Comparison of ENCODE assay signal across 8 cellular contexts in the genomic region with DNA sequence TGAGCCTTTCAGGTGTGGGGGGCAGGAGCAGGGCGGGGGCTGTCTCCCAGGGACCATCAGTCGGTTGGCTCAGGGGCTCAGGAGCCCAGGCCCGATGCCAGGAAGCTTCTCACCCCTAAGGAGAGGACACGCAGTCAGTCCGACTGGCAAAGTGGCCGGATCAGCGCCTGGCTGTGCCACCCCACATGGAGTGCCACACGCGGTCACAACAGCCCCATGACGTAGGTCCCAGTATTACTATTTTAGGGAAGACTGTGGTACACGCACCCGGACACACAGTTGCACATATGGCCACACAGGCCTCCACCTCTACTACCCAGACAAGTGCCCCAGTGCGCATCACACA. TPM values are rescaled to one million over a fixed set of nuclear protein-coding genes. Genes with fewer than 3 reads are reported as not detected.
A peak's percentile ranks its signal among the peaks of the same experiment; 100 is the strongest.
DNase-seq lines count a peak whose midpoint lies in the region; TF ChIP-seq lines count a peak whose summit lies in the region.

No MANE protein-coding gene starts in this region.

- H3K4me1 Mint-ChIP-seq in T-helper 1 cell treated with Interleukin-12 subunit alpha and Interleukin-12 subunit beta and Interleukin-4 antibody, amounts not matched to agents 30 μg/mL and 1 μg/mL, for 36 hours (ENCODE audit: low read depth) = peaks cover 4% of the 10 kb centered on the region
- peaks cover 4% of the 10 kb centered on the region for H3K4me1 Mint-ChIP-seq in activated T-helper 2 cell treated with anti-CD3 and anti-CD28 coated beads, Interferon-gamma antibody, Interleukin-2, Interleukin-4, amounts not matched to agents 10 μg/mL and 5 μg/mL and 100 μg/mL, durations not matched to agents 14 hours and 24 hours and 36 hours (ENCODE audit: low read depth)

- peak overlapping the region; percentile 88 for H3K4me3 Mint-ChIP-seq in T-helper 1 cell treated with Interleukin-12 subunit alpha and Interleukin-12 subunit beta and Interleukin-4 antibody, amounts not matched to agents 30 μg/mL and 1 μg/mL, for 36 hours
- H3K4me3 Mint-ChIP-seq in activated T-helper 2 cell treated with anti-CD3 and anti-CD28 coated beads, Interferon-gamma antibody, Interleukin-2, Interleukin-4, amounts not matched to agents 10 μg/mL and 5 μg/mL and 100 μg/mL, durations not matched to agents 14 hours and 24 hours and 36 hours (ENCODE audit: low read depth) = peak overlapping the region; percentile 84

- peaks cover 6% of the 10 kb centered on the region for H3K27me3 Mint-ChIP-seq in T-helper 1 cell treated with Interleukin-12 subunit alpha and Interleukin-12 subunit beta and Interleukin-4 antibody, amounts not matched to agents 30 μg/mL and 1 μg/mL, for 36 hours (ENCODE audit: low read depth)
- H3K27me3 Mint-ChIP-seq in activated T-helper 2 cell treated with anti-CD3 and anti-CD28 coated beads, Interferon-gamma antibody, Interleukin-2, Interleukin-4, amounts not matched to agents 10 μg/mL and 5 μg/mL and 100 μg/mL, durations not matched to agents 14 hours and 24 hours and 36 hours (ENCODE audit: low read depth) = no peaks in the 10 kb centered on the region

- H3K9ac ChIP-seq in iPS-18a (ENCODE audit: low read length) = peak overlapping the region; percentile 55

- no peaks in the 10 kb centered on the region for H3K9me3 Mint-ChIP-seq in T-helper 1 cell treated with Interleukin-12 subunit alpha and Interleukin-12 subunit beta and Interleukin-4 antibody, amounts not matched to agents 30 μg/mL and 1 μg/mL, for 36 hours
- peaks cover 8% of the 10 kb centered on the region for H3K9me3 Mint-ChIP-seq in activated T-helper 2 cell treated with anti-CD3 and anti-CD28 coated beads, Interferon-gamma antibody, Interleukin-2, Interleukin-4, amounts not matched to agents 10 μg/mL and 5 μg/mL and 100 μg/mL, durations not matched to agents 14 hours and 24 hours and 36 hours

- intact Hi-C loops in activated T-helper 2 cell treated with anti-CD3 and anti-CD28 coated beads, Interferon-gamma antibody, Interleukin-2, Interleukin-4, amounts not matched to agents 10 μg/mL and 5 μg/mL and 100 μg/mL, durations not matched to agents 14 hours and 24 hours and 36 hours (cut with micrococcal nuclease) = no loop called here

- WGBS in suprapubic skin = 70% methylated on average over 8 of the region's 13 CpGs

- H3K4me1 ChIP-seq in iPS-18a (ENCODE audit: control insufficient read depth, low read depth, low read length) (peaks cover 13% of the 10 kb centered on the region), suprapubic skin (peaks cover 13% of the 10 kb centered on the region)

- H3K36me3 ChIP-seq in iPS-18a (ENCODE audit: control insufficient read depth, low read depth, low read length) (no peaks in the 10 kb centered on the region), suprapubic skin (no peaks in the 10 kb centered on the region)

- peak overlapping the region; percentile 57 for H3K27ac Mint-ChIP-seq in T-helper 1 cell treated with Interleukin-12 subunit alpha and Interleukin-12 subunit beta and Interleukin-4 antibody, amounts not matched to agents 30 μg/mL and 1 μg/mL, for 36 hours
- H3K27ac Mint-ChIP-seq in activated T-helper 2 cell treated with anti-CD3 and anti-CD28 coated beads, Interferon-gamma antibody, Interleukin-2, Interleukin-4, amounts not matched to agents 10 μg/mL and 5 μg/mL and 100 μg/mL, durations not matched to agents 14 hours and 24 hours and 36 hours = peak overlapping the region; percentile 67

- H3K9me3 ChIP-seq in iPS-18a (ENCODE audit: control insufficient read depth, low read depth, low read length) = peaks cover 5% of the 10 kb centered on the region
- H3K9me3 ChIP-seq in suprapubic skin = no peaks in the 10 kb centered on the region

- no peak for TF ChIP-seq POLR2A in suprapubic skin (IDR thresholded peaks at IDR 0.05)

- no peak for TF ChIP-seq EP300 in suprapubic skin (IDR thresholded peaks at IDR 0.05)

- H3K27me3 ChIP-seq in iPS-18a (ENCODE audit: control insufficient read depth, insufficient read depth, low read length) (no peaks in the 10 kb centered on the region), suprapubic skin (no peaks in the 10 kb centered on the region)

- H3K27ac ChIP-seq in iPS-18a (ENCODE audit: low read length) (no peak overlapping the region), suprapubic skin (no peak overlapping the region)

- DNase-seq in T-helper 1 cell = no peak
- no peak for DNase-seq in activated T-helper 2 cell treated with anti-CD3 and anti-CD28 coated beads, Interferon-gamma antibody, Interleukin-2, Interleukin-4, amounts not matched to agents 10 μg/mL and 5 μg/mL and 100 μg/mL, durations not matched to agents 14 hours and 24 hours and 36 hours (ENCODE audit: low spot score)
- DNase-seq in suprapubic skin (ENCODE audit: low spot score in 2 of 2) = peak in 1 of 2 donors; percentile 64
- no peak for DNase-seq in GDM1 (lab: John Stamatoyannopoulos, UW)
- DNase-seq in NCI-H2107 treated with DMSO at 0.1 percent for 48 hours (lab: John Stamatoyannopoulos, UW; ENCODE audit: unreplicated experiment) = no peak
- DNase-seq in foreskin melanocyte = no peak

- no peak for TF ChIP-seq CTCF in suprapubic skin (IDR thresholded peaks at IDR 0.05)

- H3K36me3 Mint-ChIP-seq in T-helper 1 cell treated with Interleukin-12 subunit alpha and Interleukin-12 subunit beta and Interleukin-4 antibody, amounts not matched to agents 30 μg/mL and 1 μg/mL, for 36 hours (ENCODE audit: low read depth) = peaks cover 2% of the 10 kb centered on the region
- H3K36me3 Mint-ChIP-seq in activated T-helper 2 cell treated with anti-CD3 and anti-CD28 coated beads, Interferon-gamma antibody, Interleukin-2, Interleukin-4, amounts not matched to agents 10 μg/mL and 5 μg/mL and 100 μg/mL, durations not matched to agents 14 hours and 24 hours and 36 hours (ENCODE audit: low read depth) = no peaks in the 10 kb centered on the region

- H3K4me3 ChIP-seq in iPS-18a (ENCODE audit: low read length) = peak overlapping the region; percentile 69
- peak overlapping the region; percentile 72 for H3K4me3 ChIP-seq in suprapubic skin

RNA-seq across cellular contexts. Expression of gene GRTP1, which starts 29.3 kb away (rescaled TPM):
- not detected in 2 replicates for total RNA-seq in activated T-helper 2 cell treated with anti-CD3 and anti-CD28 coated beads, Interferon-gamma antibody, Interleukin-2, Interleukin-4, amounts not matched to agents 10 μg/mL and 5 μg/mL and 100 μg/mL, durations not matched to agents 14 hours and 24 hours and 36 hours
- total RNA-seq in suprapubic skin = 10 to 100 TPM; 23.5 to 40.8 (median 32.2) TPM

Comparison
In these comparisons a context has a peak if more than half of its experiments do, and no peak if none do; other contexts are left out.
1. RNA of gene GRTP1, which starts 29.3 kb away (total RNA-seq): 23.5 to 40.8 TPM in suprapubic skin; not detected in activated T-helper 2 cell treated with anti-CD3 and anti-CD28 coated beads, Interferon-gamma antibody, Interleukin-2, Interleukin-4, amounts not matched to agents 10 μg/mL and 5 μg/mL and 100 μg/mL, durations not matched to agents 14 hours and 24 hours and 36 hours; every median in the first group is over 10 times any median in the second.